In genomic region chr10:113808168-113808567, GRCh38 we compare ENCODE assay signal across 19 cellular contexts. TPM values are rescaled to one million over a fixed set of nuclear protein-coding genes. Genes with fewer than 3 reads are reported as not detected.
DNase-seq lines count a peak whose midpoint lies in the region; ATAC-seq and TF ChIP-seq lines count a peak whose summit lies in the region.
"Had no signal": no experiment of that assay in that cellular context is flagged by ENCODE, and none has a peak within 500 bp of the region (broad histone marks: within the 10 kb centered on the region; RNA-seq: fewer than 3 reads in every experiment).

No MANE protein-coding gene starts in this region.

- CTCF ChIA-PET in PC-3 (lab: Charles Lee) = no interaction called here

- H3F3A ChIP-seq in MM.1S (ENCODE audit: insufficient read depth, low read length) (no peaks in the 10 kb centered on the region), GM23338 (replicated peaks; ENCODE audit: low read depth) (no peaks in the 10 kb centered on the region), PC-3 (ENCODE audit: low read length, unreplicated experiment) (no peaks in the 10 kb centered on the region)

- H2AFZ ChIP-seq in MM.1S (ENCODE audit: low read length) = no peak overlapping the region
- H2AFZ ChIP-seq in GM23338 = no peak overlapping the region
- H2AFZ ChIP-seq in PC-3 (ENCODE audit: low read length) = no peak overlapping the region

- H3K27me3 ChIP-seq in MM.1S (replicated peaks; ENCODE audit: insufficient read depth, low read length) (no peaks in the 10 kb centered on the region), dorsolateral prefrontal cortex (peaks cover 0 to 3% (median 0%) of the 10 kb centered on the region in 45 donors), GM23338 (ENCODE audit: insufficient read depth) (no peaks in the 10 kb centered on the region), PC-3 (ENCODE audit: low read length) (peaks cover 21% of the 10 kb centered on the region)
- H3K27me3 ChIP-seq: BLaER1 treated with 17β-estradiol and CSF1 and Interleukin-3, amounts not matched to agents 10 nM and 100 nM had no signal

- H3K9me2 ChIP-seq in MM.1S (replicated peaks; ENCODE audit: insufficient read depth, low read length) (no peaks in the 10 kb centered on the region), GM23338 (ENCODE audit: insufficient read depth) (no peaks in the 10 kb centered on the region), PC-3 (replicated peaks; ENCODE audit: low read length) (no peaks in the 10 kb centered on the region)

- no peaks in the 10 kb centered on the region for H3K4me1 Mint-ChIP-seq in GM23338
- H3K4me1 Mint-ChIP-seq in naive thymus-derived CD8-positive, alpha-beta T cell = no peaks in the 10 kb centered on the region
- H3K4me1 Mint-ChIP-seq: H9 had no signal

- ATAC-seq in HG02852 (IDR thresholded peaks at IDR 0.05; ENCODE audit: unreplicated experiment) = peak; percentile 64
- ATAC-seq in GM23338 = no peak
- no peak for ATAC-seq in esophagus mucosa
- no peak for ATAC-seq in PC-3
- ATAC-seq in naive thymus-derived CD8-positive, alpha-beta T cell = no peak
- ATAC-seq: CD8-positive, alpha-beta T cell; K562 had no signal

- no peaks in the 10 kb centered on the region for H3K9me3 Mint-ChIP-seq in GM23338
- H3K9me3 Mint-ChIP-seq in naive thymus-derived CD8-positive, alpha-beta T cell = peaks cover 0 to 4% (median 0%) of the 10 kb centered on the region in 9 donors
- H3K9me3 Mint-ChIP-seq: CD8-positive, alpha-beta T cell; H9 had no signal

- no peaks in the 10 kb centered on the region for H3K79me2 ChIP-seq in MM.1S (ENCODE audit: low read length)
- no peaks in the 10 kb centered on the region for H3K79me2 ChIP-seq in GM23338 (replicated peaks; ENCODE audit: insufficient read depth)
- no peaks in the 10 kb centered on the region for H3K79me2 ChIP-seq in PC-3 (ENCODE audit: low read length)

- H3K27me3 Mint-ChIP-seq in GM23338 (ENCODE audit: insufficient read depth, low read depth, poor library complexity) = peaks cover 1% of the 10 kb centered on the region
- peaks cover 12 to 39% (median 17%) of the 10 kb centered on the region in 5 donors for H3K27me3 Mint-ChIP-seq in naive thymus-derived CD8-positive, alpha-beta T cell

- H3K4me3 Mint-ChIP-seq in GM23338 = no peak overlapping the region
- no peak overlapping the region for H3K4me3 Mint-ChIP-seq in naive thymus-derived CD8-positive, alpha-beta T cell
- H3K4me3 Mint-ChIP-seq: B cell; CD8-positive, alpha-beta T cell; H9 had no signal

- H3K9me3 ChIP-seq in MM.1S (replicated peaks; ENCODE audit: insufficient read depth, low read length) = no peaks in the 10 kb centered on the region
- H3K9me3 ChIP-seq in PC-3 (ENCODE audit: low read length) = no peaks in the 10 kb centered on the region
- H3K9me3 ChIP-seq: BLaER1 treated with 17β-estradiol and CSF1 and Interleukin-3, amounts not matched to agents 10 nM and 100 nM had no signal

- H3K36me3 Mint-ChIP-seq in GM23338 (ENCODE audit: low read depth) = no peaks in the 10 kb centered on the region
- no peaks in the 10 kb centered on the region for H3K36me3 Mint-ChIP-seq in naive thymus-derived CD8-positive, alpha-beta T cell
- H3K36me3 Mint-ChIP-seq: CD8-positive, alpha-beta T cell had no signal

- no peak overlapping the region for H3K4me3 ChIP-seq in MM.1S (ENCODE audit: low read length)
- H3K4me3 ChIP-seq in dorsolateral prefrontal cortex = no peak overlapping the region
- no peak overlapping the region for H3K4me3 ChIP-seq in GM23338
- H3K4me3 ChIP-seq in PC-3 (ENCODE audit: low read length) = no peak overlapping the region
- H3K4me3 ChIP-seq: BLaER1 treated with 17β-estradiol and CSF1 and Interleukin-3, amounts not matched to agents 10 nM and 100 nM; K562 had no signal

- POLR2A ChIA-PET in PC-3 (lab: Charles Lee; ENCODE audit: unreplicated experiment) = no interaction called here
- POLR2A ChIA-PET in naive thymus-derived CD8-positive, alpha-beta T cell (lab: Charles Lee) = no interaction called here

- intact Hi-C loops in dorsolateral prefrontal cortex (cut with DNase I) = no loop called here
- intact Hi-C loops in PC-3 (cut with micrococcal nuclease) = no loop called here

- H3K27ac Mint-ChIP-seq in GM23338 = no peak overlapping the region
- H3K27ac Mint-ChIP-seq in naive thymus-derived CD8-positive, alpha-beta T cell = no peak overlapping the region
- H3K27ac Mint-ChIP-seq: B cell; CD8-positive, alpha-beta T cell had no signal

- DNase-seq in GM13977 (ENCODE audit: low spot score) (peak; percentile 19), MM.1S (peak; percentile 21), dorsolateral prefrontal cortex (no peak), GM23338 (ENCODE audit: low spot score) (no peak), PC-3 (no peak)
- DNase-seq in naive thymus-derived CD8-positive, alpha-beta T cell = no peak
- DNase-seq: Calu3; CD8-positive, alpha-beta T cell; DMS79 treated with DMSO at 0.1 percent for 48 hours; GF-D8; H9; IMR-90 had no signal

- TF ChIP-seq CTCF in GM13977 (IDR thresholded peaks at IDR 0.05; ENCODE audit: extremely low read depth, insufficient read depth, missing control alignments) = no peak
- TF ChIP-seq CTCF in MM.1S (IDR thresholded peaks at IDR 0.05; ENCODE audit: low read length) = no peak
- no peak for TF ChIP-seq CTCF in dorsolateral prefrontal cortex (IDR thresholded peaks at IDR 0.05 in 54 of 56, conservative IDR thresholded peaks at IDR 0.05 in 2 of 56; ENCODE audit: low read depth in 1 of 56, partially characterized antibody in 56 of 56)
- no peak for TF ChIP-seq CTCF in GM23338 (conservative IDR thresholded peaks at IDR 0.05; ENCODE audit: low read depth in 2 of 2)
- TF ChIP-seq CTCF in PC-3 (conservative IDR thresholded peaks at IDR 0.05; ENCODE audit: low read depth, low read length) = no peak

- no peak overlapping the region for H3K9ac ChIP-seq in MM.1S (ENCODE audit: low read length)
- no peak overlapping the region for H3K9ac ChIP-seq in PC-3 (ENCODE audit: low read length)
- H3K9ac ChIP-seq: BLaER1 treated with 17β-estradiol and CSF1 and Interleukin-3, amounts not matched to agents 10 nM and 100 nM had no signal

- in situ Hi-C loops in GM13977 (cut with MboI; ENCODE audit: low pct_unique_long_range_greater_than_20kb, low sequenced_read_pairs, unreplicated experiment) = loop anchor here (5.0 kb wide), 1 partner anchor 289 kb away; no protein-coding TSS in a partner anchor

- H3K4me2 ChIP-seq in MM.1S (ENCODE audit: low read depth, low read length) = no peak overlapping the region
- no peak overlapping the region for H3K4me2 ChIP-seq in GM23338
- H3K4me2 ChIP-seq in PC-3 (ENCODE audit: low read length) = no peak overlapping the region
- H3K4me2 ChIP-seq: BLaER1 treated with 17β-estradiol and CSF1 and Interleukin-3, amounts not matched to agents 10 nM and 100 nM had no signal

- H4K20me1 ChIP-seq in MM.1S (ENCODE audit: insufficient read depth, low read length) (no peaks in the 10 kb centered on the region), GM23338 (replicated peaks; ENCODE audit: insufficient read depth) (no peaks in the 10 kb centered on the region), PC-3 (ENCODE audit: low read length) (no peaks in the 10 kb centered on the region)
- H4K20me1 ChIP-seq: BLaER1 treated with 17β-estradiol and CSF1 and Interleukin-3, amounts not matched to agents 10 nM and 100 nM had no signal

- BruUV-seq in PC-3 (replicated peaks; lab: Mats Ljungman, UMichigan) = no TSS peak

- H3K36me3 ChIP-seq in MM.1S (replicated peaks; ENCODE audit: insufficient read depth, low read length) (no peaks in the 10 kb centered on the region), GM23338 (ENCODE audit: insufficient read depth) (no peaks in the 10 kb centered on the region), PC-3 (ENCODE audit: low read depth, low read length) (no peaks in the 10 kb centered on the region)
- H3K36me3 ChIP-seq: BLaER1 treated with 17β-estradiol and CSF1 and Interleukin-3, amounts not matched to agents 10 nM and 100 nM had no signal

- no peak overlapping the region for H3K27ac ChIP-seq in MM.1S (ENCODE audit: low read length)
- peak overlapping the region in 34 of 59 donors; percentile 1 to 76 (median 50) for H3K27ac ChIP-seq in dorsolateral prefrontal cortex
- H3K27ac ChIP-seq in GM23338 (ENCODE audit: low read depth) = no peak overlapping the region
- no peak overlapping the region for H3K27ac ChIP-seq in PC-3 (ENCODE audit: low read length)
- H3K27ac ChIP-seq: BLaER1 treated with 17β-estradiol and CSF1 and Interleukin-3, amounts not matched to agents 10 nM and 100 nM had no signal

- H3K4me1 ChIP-seq in MM.1S (ENCODE audit: low read length) (no peaks in the 10 kb centered on the region), GM23338 (ENCODE audit: insufficient read depth) (no peaks in the 10 kb centered on the region), PC-3 (ENCODE audit: insufficient read depth, low read length) (no peaks in the 10 kb centered on the region)

RNA-seq across cellular contexts. Expression of gene DCLRE1A, which starts 45.7 kb away (rescaled TPM):
- total RNA-seq in dorsolateral prefrontal cortex (10 to 100 TPM in 61 of 120 experiments, 1 to 10 TPM in 59; 6.8 to 15.0 (median 10.1) TPM), esophagus mucosa (3.7 TPM), PC-3 (2014; rRNA removed) (3.3 and 5.0 TPM in 2 replicates)
- 13.5 and 13.8 TPM in 2 replicates for total RNA-seq in GM23338 (2014; rRNA removed; shearing (Covaris generic))
- 4.3 and 6.1 TPM in 2 replicates for polyA plus RNA-seq in GM23338 (2016; fragmentation: Nextera tagmentation; extraction: Ambion mirVana)
- 1 to 10 TPM; 4.3 to 4.5 TPM for total RNA-seq in naive thymus-derived CD8-positive, alpha-beta T cell
- 1 to 10 TPM; 2.3 to 4.8 (median 3.8) TPM for polyA plus RNA-seq in naive thymus-derived CD8-positive, alpha-beta T cell

RNA-seq across cellular contexts. Expression of gene NHLRC2, which starts 46.3 kb away (rescaled TPM):
- 10 to 100 TPM; 24.6 to 53.2 (median 33.8) TPM for total RNA-seq in dorsolateral prefrontal cortex
- 20.2 and 28.1 TPM in 2 replicates for total RNA-seq in GM23338 (2014; rRNA removed; shearing (Covaris generic))
- polyA plus RNA-seq in GM23338 (2016; fragmentation: Nextera tagmentation; extraction: Ambion mirVana) = 13.0 and 15.5 TPM in 2 replicates
- total RNA-seq in esophagus mucosa = 18.7 TPM
- total RNA-seq in PC-3 (2014; rRNA removed) = 17.5 and 24.1 TPM in 2 replicates
- 10 to 100 TPM; 22.7 to 25.4 TPM for total RNA-seq in naive thymus-derived CD8-positive, alpha-beta T cell
- polyA plus RNA-seq in naive thymus-derived CD8-positive, alpha-beta T cell = 1 to 10 TPM; 3.4 to 7.8 (median 6.7) TPM

RNA-seq across cellular contexts. Expression of gene PLEKHS1, which starts 56.7 kb away (rescaled TPM):
- total RNA-seq in dorsolateral prefrontal cortex (under 1 TPM in 11 of 120 experiments, not detected in 109; 0.13 to 0.76 (median 0.28) TPM), esophagus mucosa (1.0 TPM), PC-3 (2014; rRNA removed) (not detected in 2 replicates)
- not detected in 2 replicates for total RNA-seq in GM23338 (2014; rRNA removed; shearing (Covaris generic))
- polyA plus RNA-seq in GM23338 (2016; fragmentation: Nextera tagmentation; extraction: Ambion mirVana) = not detected in 2 replicates
- total RNA-seq in naive thymus-derived CD8-positive, alpha-beta T cell = not detected
- not detected for polyA plus RNA-seq in naive thymus-derived CD8-positive, alpha-beta T cell
- total RNA-seq: A172; B cell; CD8-positive, alpha-beta T cell; H1; H9; IMR-90; K562 had no signal
- polyA plus RNA-seq: H1, IMR-90, K562 had no signal

Comparison
In these comparisons a context has a peak if more than half of its experiments do, and no peak if none do; other contexts are left out.
1. DNase-seq: peak in GM13977 (single experiment) and MM.1S (single experiment); none in dorsolateral prefrontal cortex (0 of 10), GM23338 (single experiment), PC-3 (single experiment) and naive thymus-derived CD8-positive, alpha-beta T cell (0 of 10).
2. H3K27ac ChIP-seq: peak in dorsolateral prefrontal cortex (34 of 59); none in MM.1S (single experiment), GM23338 (single experiment) and PC-3 (single experiment).